8 cellular contexts compared by ENCODE assay signal in genomic region chrX:53223068-53223693, GRCh38. TPM values are rescaled to one million over a fixed set of nuclear protein-coding genes. Genes with fewer than 3 reads are reported as not detected.
DNase-seq lines count a peak whose midpoint lies in the region; ATAC-seq and TF ChIP-seq lines count a peak whose summit lies in the region.

No MANE protein-coding gene starts in this region.

- intact Hi-C loops in Right ventricle myocardium inferior (cut with DNase I) (no loop called here), upper lobe of right lung (cut with DNase I) (no loop called here)

- H3K4me3 ChIP-seq in cardiac muscle cell (peak overlapping the region; percentile 98), adipocyte (ENCODE audit: low read length) (peak overlapping the region; percentile 92), liver (ENCODE audit: low read depth in 1 of 3, low read length in 3 of 3) (peak overlapping the region; percentile 87 to 99 (median 88)), upper lobe of right lung (peak overlapping the region; percentile 78)

- 64% methylated on average over 2 of the region's 2 CpGs for WGBS in liver

- no peaks in the 10 kb centered on the region for H3K27me3 ChIP-seq in cardiac muscle cell
- H3K27me3 ChIP-seq in adipocyte (replicated peaks; ENCODE audit: control insufficient read depth, insufficient read depth, low read length): no peaks in the 10 kb centered on the region
- H3K27me3 ChIP-seq in liver (ENCODE audit: control insufficient read depth in 4 of 4, insufficient read depth in 4 of 4, low read length in 3 of 4): no peaks in the 10 kb centered on the region
- H3K27me3 ChIP-seq in upper lobe of right lung: no peaks in the 10 kb centered on the region

- no peak overlapping the region for H3K27ac ChIP-seq in cardiac muscle cell
- peak overlapping the region in 1 of 2 donors; percentile 37 for H3K27ac ChIP-seq in liver (ENCODE audit: low read depth in 1 of 2, low read length in 2 of 2)
- H3K27ac ChIP-seq in upper lobe of right lung: no peak overlapping the region

- H3K9ac ChIP-seq in adipocyte (ENCODE audit: low read length) (peak overlapping the region; percentile 100), liver (ENCODE audit: low read depth in 1 of 2, low read length in 2 of 2) (peak overlapping the region in 1 of 2 donors; percentile 94)

- no peak for TF ChIP-seq RAD21 in liver (IDR thresholded peaks at IDR 0.05)

- no peaks in the 10 kb centered on the region for H3K9me3 ChIP-seq in cardiac muscle cell (ENCODE audit: low read depth)
- H3K9me3 ChIP-seq in adipocyte (ENCODE audit: control insufficient read depth, low read length): no peaks in the 10 kb centered on the region
- no peaks in the 10 kb centered on the region for H3K9me3 ChIP-seq in liver (ENCODE audit: control insufficient read depth in 4 of 4, low read length in 3 of 4)
- H3K9me3 ChIP-seq in upper lobe of right lung: no peaks in the 10 kb centered on the region

- ATAC-seq in Right ventricle myocardium inferior (no peak), upper lobe of right lung (peak; percentile 57)

- peaks cover 18% of the 10 kb centered on the region for H3K36me3 ChIP-seq in cardiac muscle cell
- peaks cover 31% of the 10 kb centered on the region for H3K36me3 ChIP-seq in adipocyte (ENCODE audit: control insufficient read depth, insufficient read depth, low read length, severe bottlenecking)
- peaks cover 0 to 31% (median 12%) of the 10 kb centered on the region in 4 donors for H3K36me3 ChIP-seq in liver (ENCODE audit: control insufficient read depth in 4 of 4, insufficient read depth in 3 of 4, low read depth in 1 of 4, low read length in 3 of 4)
- H3K36me3 ChIP-seq in upper lobe of right lung: peaks cover 23% of the 10 kb centered on the region

- H3K4me1 ChIP-seq in cardiac muscle cell (ENCODE audit: low read depth): peaks cover 10% of the 10 kb centered on the region
- H3K4me1 ChIP-seq in adipocyte (ENCODE audit: control insufficient read depth, insufficient read depth, low read length): peaks cover 27% of the 10 kb centered on the region
- H3K4me1 ChIP-seq in liver (ENCODE audit: control insufficient read depth in 4 of 4, insufficient read depth in 4 of 4, low read length in 3 of 4): peaks cover 7 to 38% (median 32%) of the 10 kb centered on the region in 4 donors
- H3K4me1 ChIP-seq in upper lobe of right lung: peaks cover 4% of the 10 kb centered on the region

- TF ChIP-seq CTCF in cardiac muscle cell (IDR thresholded peaks at IDR 0.05; ENCODE audit: low read depth, low read length) (no peak), liver (IDR thresholded peaks at IDR 0.05; ENCODE audit: low read depth, low read length, missing input control) (no peak), upper lobe of right lung (IDR thresholded peaks at IDR 0.05) (no peak)

- peak; percentile 3 to 5 for DNase-seq in cardiac muscle cell (ENCODE audit: low read depth in 1 of 2, low spot score in 1 of 2)
- no peak for DNase-seq in Right ventricle myocardium inferior (ENCODE audit: missing footprints)
- peak; percentile 34 for DNase-seq in adipocyte (ENCODE audit: low read depth)
- DNase-seq in upper lobe of right lung: no peak
- no peak for DNase-seq in foreskin melanocyte
- DNase-seq in NCI-H526 treated with DMSO at 0.1 percent for 48 hours (lab: John Stamatoyannopoulos, UW): no peak
- DNase-seq in SW 1271 (lab: John Stamatoyannopoulos, UW): no peak

TF ChIP-seq in liver, 16 proteins besides CTCF, POLR2A, EP300 and RAD21:
- no peak for TF ChIP-seq HNF4A (conservative IDR thresholded peaks at IDR 0.05)
- TF ChIP-seq NR2F2 (IDR thresholded peaks at IDR 0.05): no peak
- no peak for TF ChIP-seq EGR1 (IDR thresholded peaks at IDR 0.05; ENCODE audit: low read depth in 2 of 2)
- no peak for TF ChIP-seq JUND (IDR thresholded peaks at IDR 0.05)
- TF ChIP-seq FOXA2 (IDR thresholded peaks at IDR 0.05): no peak
- no peak for TF ChIP-seq YY1 (IDR thresholded peaks at IDR 0.05)
- no peak for TF ChIP-seq RXRA (IDR thresholded peaks at IDR 0.05)
- no peak for TF ChIP-seq TAF1 (conservative IDR thresholded peaks at IDR 0.05)
- no peak for TF ChIP-seq FOXA1 (IDR thresholded peaks at IDR 0.05)
- TF ChIP-seq MAX (IDR thresholded peaks at IDR 0.05): no peak
- TF ChIP-seq ZBTB33 (IDR thresholded peaks at IDR 0.05): no peak
- no peak for TF ChIP-seq ATF3 (IDR thresholded peaks at IDR 0.05)
- TF ChIP-seq GABPA (IDR thresholded peaks at IDR 0.05 in 1 of 2, conservative IDR thresholded peaks at IDR 0.05 in 1 of 2): no peak
- no peak for TF ChIP-seq REST (IDR thresholded peaks at IDR 0.05)
TF ChIP-seq in liver: peak in this region for 0.

RNA-seq across cellular contexts. Expression of gene KDM5C, which starts 1.8 kb away (rescaled TPM):
- total RNA-seq in cardiac muscle cell (185 and 187 TPM in 2 replicates), Right ventricle myocardium inferior (28.1 TPM), liver (10 to 100 TPM; 39.2 to 74.7 TPM), upper lobe of right lung (65.2 TPM)
- polyA plus RNA-seq in cardiac muscle cell (83.0 and 97.6 TPM in 2 replicates), liver (10 to 100 TPM; 14.7 to 14.8 TPM)

RNA-seq across cellular contexts. Expression of gene IQSEC2, which starts 58.2 kb away (rescaled TPM):
- total RNA-seq in cardiac muscle cell (35.3 and 37.0 TPM in 2 replicates), Right ventricle myocardium inferior (11.6 TPM), liver (1 to 10 TPM; 1.0 to 2.1 TPM), upper lobe of right lung (17.3 TPM)
- polyA plus RNA-seq in cardiac muscle cell (14.3 and 23.3 TPM in 2 replicates), liver (1 to 10 TPM in 1 of 2 donors, under 1 TPM in 1; 0.40 to 1.8 TPM)

Comparison
In these comparisons a context has a peak if more than half of its experiments do, and no peak if none do; other contexts are left out.
1. DNase-seq: peak in cardiac muscle cell (2 of 2) and adipocyte (single experiment); none in Right ventricle myocardium inferior (single experiment), upper lobe of right lung (single experiment), foreskin melanocyte (single experiment), NCI-H526 treated with DMSO at 0.1 percent for 48 hours (single experiment) and SW 1271 (0 of 2).
2. Peak in every context shown above with its lines, with median percentiles within 50 percentile points of each other: H3K4me3 ChIP-seq.